Comparison of ENCODE assay signal across 14 cellular contexts in the genomic region with DNA sequence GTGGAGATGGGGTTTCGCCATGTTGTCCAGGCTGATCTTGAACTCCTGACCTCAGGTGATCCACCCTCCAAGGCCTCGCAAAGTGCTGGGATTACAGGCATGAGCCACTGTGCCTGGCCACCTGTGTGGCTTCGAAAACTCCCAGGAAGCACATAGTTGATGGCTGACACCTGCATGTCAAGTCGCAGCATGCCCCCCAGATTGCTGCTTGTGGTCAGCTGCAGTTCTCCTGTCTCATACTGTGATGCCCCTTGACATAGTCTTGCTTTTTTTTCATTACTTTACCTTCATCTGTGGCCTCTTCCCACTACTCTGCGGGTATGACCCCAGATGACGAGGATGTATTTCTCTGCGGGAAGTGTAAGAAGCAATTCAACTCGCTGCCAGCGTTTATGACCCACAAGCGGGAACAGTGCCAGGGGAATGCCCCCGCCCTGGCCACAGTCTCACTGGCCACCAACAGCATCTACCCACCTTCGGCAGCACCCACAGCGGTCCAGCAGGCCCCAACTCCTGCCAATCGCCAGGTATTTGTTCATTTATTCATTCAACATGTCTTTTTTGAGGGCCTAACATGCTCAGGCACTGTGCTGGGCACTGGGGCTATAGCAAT. TPM values are rescaled to one million over a fixed set of nuclear protein-coding genes. Genes with fewer than 3 reads are reported as not detected.
A peak's percentile ranks its signal among the peaks of the same experiment; 100 is the strongest.
DNase-seq lines count a peak whose midpoint lies in the region; ATAC-seq and TF ChIP-seq lines count a peak whose summit lies in the region.
"Had no signal": no experiment of that assay in that cellular context is flagged by ENCODE, and none has a peak within 500 bp of the region (broad histone marks: within the 10 kb centered on the region; RNA-seq: fewer than 3 reads in every experiment).

No MANE protein-coding gene starts in this region.

- no peaks in the 10 kb centered on the region for H3K27me3 ChIP-seq in BLaER1 treated with 17β-estradiol and CSF1 and Interleukin-3, amounts not matched to agents 10 nM and 100 nM
- no peaks in the 10 kb centered on the region for H3K27me3 ChIP-seq in effector memory CD4-positive, alpha-beta T cell (replicated peaks; ENCODE audit: control insufficient read depth, insufficient read depth, low read length, poor library complexity, severe bottlenecking)

- no peak overlapping the region for H3K27ac ChIP-seq in BLaER1 treated with 17β-estradiol and CSF1 and Interleukin-3, amounts not matched to agents 10 nM and 100 nM
- peak overlapping the region; percentile 0; the same call in 1 of the 2 replicates for H3K27ac ChIP-seq in RWPE1
- H3K27ac ChIP-seq in effector memory CD4-positive, alpha-beta T cell (ENCODE audit: insufficient read depth, low read length, poor library complexity, severe bottlenecking), result no peak overlapping the region
- H3K27ac ChIP-seq: GM23248 had no signal

- H4K20me1 ChIP-seq in BLaER1 treated with 17β-estradiol and CSF1 and Interleukin-3, amounts not matched to agents 10 nM and 100 nM, result no peaks in the 10 kb centered on the region; a peak in 1 of 22 replicates

- peaks cover 0 to 34% (median 4%) of the 10 kb centered on the region in 11 experiments; a peak in 14 of 22 replicates for H3K36me3 ChIP-seq in BLaER1 treated with 17β-estradiol and CSF1 and Interleukin-3, amounts not matched to agents 10 nM and 100 nM
- H3K36me3 ChIP-seq in mucosa of descending colon (ENCODE audit: low read depth), result no peaks in the 10 kb centered on the region
- peaks cover 3% of the 10 kb centered on the region for H3K36me3 ChIP-seq in effector memory CD4-positive, alpha-beta T cell (ENCODE audit: control insufficient read depth, insufficient read depth, low read length)

- DNase-seq in RWPE1 (ENCODE audit: low spot score) (no peak), epithelial cell of esophagus (ENCODE audit: low read depth) (peak; percentile 67), mucosa of descending colon (peak; percentile 80 to 87 (median 81)), SK-N-DZ (ENCODE audit: low spot score) (no peak), occipital lobe (lab: John Stamatoyannopoulos, UW) (no peak)
- no peak for DNase-seq in effector memory CD4-positive, alpha-beta T cell
- DNase-seq: CD8-positive, alpha-beta T cell; COR-L47; DMS153; DMS79 treated with DMSO at 0.1 percent for 48 hours; EL; GM23248 had no signal

- no peak for TF ChIP-seq CTCF in RWPE1 (conservative IDR thresholded peaks at IDR 0.05; ENCODE audit: low read depth)
- TF ChIP-seq CTCF in epithelial cell of esophagus (IDR thresholded peaks at IDR 0.05; ENCODE audit: insufficient read depth, low read depth, low read length, missing control alignments), result no peak
- TF ChIP-seq CTCF in mucosa of descending colon (IDR thresholded peaks at IDR 0.05), result no peak

- H3K4me3 ChIP-seq in BLaER1 treated with 17β-estradiol and CSF1 and Interleukin-3, amounts not matched to agents 10 nM and 100 nM, result no peak overlapping the region
- H3K4me3 ChIP-seq in epithelial cell of esophagus (ENCODE audit: low read length), result no peak overlapping the region
- H3K4me3 ChIP-seq in mucosa of descending colon, result no peak overlapping the region
- H3K4me3 ChIP-seq in effector memory CD4-positive, alpha-beta T cell (ENCODE audit: insufficient read depth, low read depth, low read length, poor library complexity, severe bottlenecking), result no peak overlapping the region
- H3K4me3 ChIP-seq: GM23248 had no signal

- no peak overlapping the region for H3K9ac ChIP-seq in BLaER1 treated with 17β-estradiol and CSF1 and Interleukin-3, amounts not matched to agents 10 nM and 100 nM
- H3K9ac ChIP-seq: GM23248 had no signal

- CTCF ChIA-PET in RWPE1 (lab: Yijun Ruan, JAX), result interaction anchor here (0.5 kb wide), 1 partner anchor 151 kb away, joined by 3 read pairs; no protein-coding TSS in a partner anchor

- peak overlapping the region in 7 of 11 experiments; percentile 2 to 64 (median 43); a peak in 9 of 22 replicates for H3K4me2 ChIP-seq in BLaER1 treated with 17β-estradiol and CSF1 and Interleukin-3, amounts not matched to agents 10 nM and 100 nM

- intact Hi-C loops in mucosa of descending colon (cut with DNase I, micrococcal nuclease), result no loop called here

- H3K4me1 ChIP-seq in BLaER1 treated with 17β-estradiol and CSF1 and Interleukin-3, amounts not matched to agents 10 nM and 100 nM, result peaks cover 7 to 21% (median 19%) of the 10 kb centered on the region in 10 experiments; a peak in 16 of 20 replicates
- peaks cover 5% of the 10 kb centered on the region for H3K4me1 ChIP-seq in mucosa of descending colon (ENCODE audit: low read depth)
- H3K4me1 ChIP-seq in effector memory CD4-positive, alpha-beta T cell (ENCODE audit: control insufficient read depth, insufficient read depth, low read length, poor library complexity, severe bottlenecking), result no peaks in the 10 kb centered on the region

- no peaks in the 10 kb centered on the region for H3K9me3 ChIP-seq in BLaER1 treated with 17β-estradiol and CSF1 and Interleukin-3, amounts not matched to agents 10 nM and 100 nM (replicated peaks in 1 of 11)
- no peaks in the 10 kb centered on the region for H3K9me3 ChIP-seq in mucosa of descending colon
- no peaks in the 10 kb centered on the region for H3K9me3 ChIP-seq in effector memory CD4-positive, alpha-beta T cell (ENCODE audit: control insufficient read depth, low read length)

- peak; percentile 74 for ATAC-seq in mucosa of descending colon
- ATAC-seq: CD8-positive, alpha-beta T cell; HCT116 had no signal

- POLR2A ChIA-PET in RWPE1 (lab: Yijun Ruan, JAX; ENCODE audit: low non-redundant PET), result interaction anchor here (0.6 kb wide), 1 partner anchor 75 kb away, joined by 3 read pairs; no protein-coding TSS in a partner anchor

RNA-seq across cellular contexts. Expression of a gene that starts 13.1 kb away (rescaled TPM):
- total RNA-seq in mucosa of descending colon (1 to 10 TPM; 5.0 to 5.6 (median 5.1) TPM), occipital lobe (2.7 TPM)
- polyA plus RNA-seq in SK-N-DZ (2014; cell fraction: cytosol; rRNA removed), result 1.8 and 2.1 TPM in 2 replicates
- 1.2 and 1.9 TPM in 2 replicates for polyA plus RNA-seq in SK-N-DZ (2014; cell fraction: nucleus; rRNA removed)

RNA-seq across cellular contexts. Expression of a gene that starts 24.8 kb away (rescaled TPM):
- 10 to 100 TPM; 14.5 to 18.6 (median 18.2) TPM for total RNA-seq in mucosa of descending colon
- 23.8 and 29.7 TPM in 2 replicates for polyA plus RNA-seq in SK-N-DZ (2014; cell fraction: cytosol; rRNA removed)
- 10.2 and 12.1 TPM in 2 replicates for polyA plus RNA-seq in SK-N-DZ (2014; cell fraction: nucleus; rRNA removed)
- total RNA-seq in occipital lobe, result 12.5 TPM

RNA-seq across cellular contexts. Expression of a gene that starts 58.7 kb away (rescaled TPM):
- total RNA-seq in mucosa of descending colon (1 to 10 TPM; 3.6 to 8.2 (median 4.1) TPM), occipital lobe (2.2 TPM)
- polyA plus RNA-seq in SK-N-DZ (2014; cell fraction: cytosol; rRNA removed), result 217 and 226 TPM in 2 replicates
- 524 and 528 TPM in 2 replicates for polyA plus RNA-seq in SK-N-DZ (2014; cell fraction: nucleus; rRNA removed)

Comparison
In these comparisons a context has a peak if more than half of its experiments do, and no peak if none do; other contexts are left out.
1. DNase-seq: peak in epithelial cell of esophagus (single experiment) and mucosa of descending colon (3 of 3); none in RWPE1 (single experiment), effector memory CD4-positive, alpha-beta T cell (0 of 3), SK-N-DZ (single experiment) and occipital lobe (single experiment).